Comparison of ENCODE assay signal across 24 cellular contexts in genomic region chr9:113991714-113992113, GRCh38.
"Had no signal": no experiment of that assay in that cellular context is flagged by ENCODE, and none has a peak within 500 bp of the region (broad histone marks: within the 10 kb centered on the region; RNA-seq: fewer than 3 reads in every experiment).

No MANE protein-coding gene starts in this region.

- H3K4me3 Mint-ChIP-seq: activated CD4-positive, alpha-beta memory T cell treated with anti-CD3 and anti-CD28 coated beads for 36 hours; activated naive CD4-positive, alpha-beta T cell treated with anti-CD3 and anti-CD28 coated beads for 36 hours; activated T-cell treated with anti-CD3 and anti-CD28 coated beads, Interleukin-2, amount 50 U/mL, for 72 hours; immature natural killer cell; T-helper 1 cell treated with Interleukin-12 subunit alpha and Interleukin-12 subunit beta and Interleukin-4 antibody, amounts not matched to agents 30 μg/mL and 1 μg/mL, for 36 hours had no signal

- H3K36me3 ChIP-seq: transverse colon, uterus had no signal

- H3K27me3 ChIP-seq: hepatocyte, transverse colon, uterus had no signal

- H3K36me3 Mint-ChIP-seq: activated CD4-positive, alpha-beta memory T cell treated with anti-CD3 and anti-CD28 coated beads for 36 hours; activated naive CD8-positive, alpha-beta T cell treated with anti-CD3 and anti-CD28 coated beads, Interleukin-2, amount 10 ng/mL, durations not matched to agents 7 days and 5 days had no signal

- H3K27ac ChIP-seq: hepatocyte, transverse colon, uterus had no signal

- H3K27me3 Mint-ChIP-seq: activated CD4-positive, alpha-beta memory T cell treated with anti-CD3 and anti-CD28 coated beads for 36 hours had no signal

- H3K9me3 Mint-ChIP-seq: activated CD4-positive, alpha-beta memory T cell treated with anti-CD3 and anti-CD28 coated beads for 36 hours; activated naive CD4-positive, alpha-beta T cell treated with anti-CD3 and anti-CD28 coated beads for 36 hours; activated naive CD8-positive, alpha-beta T cell treated with anti-CD3 and anti-CD28 coated beads, Interleukin-2, amount 10 ng/mL, durations not matched to agents 7 days and 5 days; activated T-cell treated with anti-CD3 and anti-CD28 coated beads, Interleukin-2, amount 50 U/mL, for 72 hours; dendritic cell treated with granulocyte-macrophage colony-stimulating factor and Interleukin-4, amounts not matched to agents 40 ng/mL and 50 ng/mL, for 4 days; immature natural killer cell; T-helper 1 cell treated with Interleukin-12 subunit alpha and Interleukin-12 subunit beta and Interleukin-4 antibody, amounts not matched to agents 30 μg/mL and 1 μg/mL, for 36 hours had no signal

- H3K9me3 ChIP-seq: left ventricle myocardium inferior, transverse colon, uterus had no signal

- H3K27ac Mint-ChIP-seq: activated CD4-positive, alpha-beta memory T cell treated with anti-CD3 and anti-CD28 coated beads for 36 hours; activated naive CD4-positive, alpha-beta T cell treated with anti-CD3 and anti-CD28 coated beads for 36 hours; activated naive CD8-positive, alpha-beta T cell treated with anti-CD3 and anti-CD28 coated beads, Interleukin-2, amount 10 ng/mL, durations not matched to agents 7 days and 5 days; activated T-cell treated with anti-CD3 and anti-CD28 coated beads, Interleukin-2, amount 50 U/mL, for 72 hours; immature natural killer cell; T-helper 1 cell treated with Interleukin-12 subunit alpha and Interleukin-12 subunit beta and Interleukin-4 antibody, amounts not matched to agents 30 μg/mL and 1 μg/mL, for 36 hours had no signal

- H3K4me3 ChIP-seq: hepatocyte, transverse colon, uterus had no signal

- DNase-seq: activated CD4-positive, alpha-beta memory T cell treated with anti-CD3 and anti-CD28 coated beads for 36 hours; activated CD4-positive, alpha-beta T cell treated with anti-CD3 and anti-CD28 coated beads for 4 hours; activated CD4-positive, CD25-positive, alpha-beta regulatory T cell; activated effector memory CD4-positive, alpha-beta T cell treated with Interleukin-2 at 50 U/mL for 16 hours; activated naive CD4-positive, alpha-beta T cell treated with anti-CD3 and anti-CD28 coated beads for 36 hours; activated naive CD8-positive, alpha-beta T cell treated with anti-CD3 and anti-CD28 coated beads, Interleukin-2, amount 10 ng/mL, durations not matched to agents 7 days and 5 days; activated T-cell treated with anti-CD3 and anti-CD28 coated beads, Interleukin-2, amount 50 U/mL, for 72 hours; effector memory CD4-positive, alpha-beta T cell; foreskin melanocyte; glutamatergic neuron; immature natural killer cell; kidney glomerular epithelial cell; left ventricle myocardium inferior; mammary epithelial cell; occipital lobe; stimulated activated CD4-positive, alpha-beta T cell treated with anti-CD3 and anti-CD28 coated beads, Interleukin-4, amount 100 ng/mL, for 24 hours; stimulated activated naive CD8-positive, alpha-beta T cell treated with anti-CD3 and anti-CD28 coated beads, Interleukin-15, Interleukin-2, amounts not matched to agents 100 U/mL and 50 U/mL, for 24 hours; T1000; transverse colon had no signal

- ATAC-seq: activated T-cell treated with anti-CD3 and anti-CD28 coated beads, Interleukin-2, amount 50 U/mL, for 72 hours; esophagus mucosa; stimulated activated naive CD8-positive, alpha-beta T cell treated with anti-CD3 and anti-CD28 coated beads, Interleukin-15, Interleukin-2, amounts not matched to agents 100 U/mL and 50 U/mL, for 24 hours had no signal
